Comparison of ENCODE assay signal across 1 cellular context in the genomic region with DNA sequence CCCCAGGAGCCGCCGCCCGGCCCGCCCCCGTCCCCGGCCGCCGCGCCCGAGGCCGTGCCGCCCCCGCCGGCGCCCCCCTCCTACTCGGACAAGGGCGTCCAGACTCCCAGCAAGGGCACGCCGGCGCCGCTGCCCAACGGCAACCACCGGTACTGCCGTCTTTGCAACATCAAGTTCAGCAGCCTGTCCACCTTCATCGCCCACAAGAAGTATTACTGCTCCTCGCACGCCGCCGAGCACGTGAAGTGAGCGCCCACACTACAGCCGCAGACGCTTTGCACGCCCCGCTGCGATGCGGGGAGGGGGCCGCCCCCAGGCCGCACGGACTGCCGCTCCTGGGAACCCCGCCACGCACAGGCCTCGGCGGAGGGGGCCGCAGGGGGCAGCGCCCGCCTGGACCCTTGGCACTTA.
TF ChIP-seq lines count a peak whose summit lies in the region.

No MANE protein-coding gene starts in this region.

TF ChIP-seq in GM23338, 12 proteins besides CTCF, POLR2A, EP300 and RAD21 (continued from another document):
- TF ChIP-seq EZH2 (IDR thresholded peaks at IDR 0.05; ENCODE audit: low read depth, unreplicated experiment) (no peak), CREB1 (CRISPR knock-in tag; IDR thresholded peaks at IDR 0.05; ENCODE audit: low read depth) (no peak), NANOG (IDR thresholded peaks at IDR 0.05; ENCODE audit: borderline replicate concordance) (no peak), ZNF114 (CRISPR knock-in tag; IDR thresholded peaks at IDR 0.05) (no peak), POLR2AphosphoS5 (IDR thresholded peaks at IDR 0.05; ENCODE audit: low read depth) (no peak), EZH2phosphoT487 (IDR thresholded peaks at IDR 0.05; ENCODE audit: unreplicated experiment) (no peak), ZNF331 (CRISPR knock-in tag; IDR thresholded peaks at IDR 0.05; ENCODE audit: low read depth) (no peak), JUNB (IDR thresholded peaks at IDR 0.05; ENCODE audit: unreplicated experiment) (no peak)
- TF ChIP-seq, protein P1, sequence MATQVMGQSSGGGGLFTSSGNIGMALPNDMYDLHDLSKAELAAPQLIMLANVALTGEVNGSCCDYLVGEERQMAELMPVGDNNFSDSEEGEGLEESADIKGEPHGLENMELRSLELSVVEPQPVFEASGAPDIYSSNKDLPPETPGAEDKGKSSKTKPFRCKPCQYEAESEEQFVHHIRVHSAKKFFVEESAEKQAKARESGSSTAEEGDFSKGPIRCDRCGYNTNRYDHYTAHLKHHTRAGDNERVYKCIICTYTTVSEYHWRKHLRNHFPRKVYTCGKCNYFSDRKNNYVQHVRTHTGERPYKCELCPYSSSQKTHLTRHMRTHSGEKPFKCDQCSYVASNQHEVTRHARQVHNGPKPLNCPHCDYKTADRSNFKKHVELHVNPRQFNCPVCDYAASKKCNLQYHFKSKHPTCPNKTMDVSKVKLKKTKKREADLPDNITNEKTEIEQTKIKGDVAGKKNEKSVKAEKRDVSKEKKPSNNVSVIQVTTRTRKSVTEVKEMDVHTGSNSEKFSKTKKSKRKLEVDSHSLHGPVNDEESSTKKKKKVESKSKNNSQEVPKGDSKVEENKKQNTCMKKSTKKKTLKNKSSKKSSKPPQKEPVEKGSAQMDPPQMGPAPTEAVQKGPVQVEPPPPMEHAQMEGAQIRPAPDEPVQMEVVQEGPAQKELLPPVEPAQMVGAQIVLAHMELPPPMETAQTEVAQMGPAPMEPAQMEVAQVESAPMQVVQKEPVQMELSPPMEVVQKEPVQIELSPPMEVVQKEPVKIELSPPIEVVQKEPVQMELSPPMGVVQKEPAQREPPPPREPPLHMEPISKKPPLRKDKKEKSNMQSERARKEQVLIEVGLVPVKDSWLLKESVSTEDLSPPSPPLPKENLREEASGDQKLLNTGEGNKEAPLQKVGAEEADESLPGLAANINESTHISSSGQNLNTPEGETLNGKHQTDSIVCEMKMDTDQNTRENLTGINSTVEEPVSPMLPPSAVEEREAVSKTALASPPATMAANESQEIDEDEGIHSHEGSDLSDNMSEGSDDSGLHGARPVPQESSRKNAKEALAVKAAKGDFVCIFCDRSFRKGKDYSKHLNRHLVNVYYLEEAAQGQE (IDR thresholded peaks at IDR 0.05; ENCODE audit: unreplicated experiment) = no peak
- TF ChIP-seq, protein P2, sequence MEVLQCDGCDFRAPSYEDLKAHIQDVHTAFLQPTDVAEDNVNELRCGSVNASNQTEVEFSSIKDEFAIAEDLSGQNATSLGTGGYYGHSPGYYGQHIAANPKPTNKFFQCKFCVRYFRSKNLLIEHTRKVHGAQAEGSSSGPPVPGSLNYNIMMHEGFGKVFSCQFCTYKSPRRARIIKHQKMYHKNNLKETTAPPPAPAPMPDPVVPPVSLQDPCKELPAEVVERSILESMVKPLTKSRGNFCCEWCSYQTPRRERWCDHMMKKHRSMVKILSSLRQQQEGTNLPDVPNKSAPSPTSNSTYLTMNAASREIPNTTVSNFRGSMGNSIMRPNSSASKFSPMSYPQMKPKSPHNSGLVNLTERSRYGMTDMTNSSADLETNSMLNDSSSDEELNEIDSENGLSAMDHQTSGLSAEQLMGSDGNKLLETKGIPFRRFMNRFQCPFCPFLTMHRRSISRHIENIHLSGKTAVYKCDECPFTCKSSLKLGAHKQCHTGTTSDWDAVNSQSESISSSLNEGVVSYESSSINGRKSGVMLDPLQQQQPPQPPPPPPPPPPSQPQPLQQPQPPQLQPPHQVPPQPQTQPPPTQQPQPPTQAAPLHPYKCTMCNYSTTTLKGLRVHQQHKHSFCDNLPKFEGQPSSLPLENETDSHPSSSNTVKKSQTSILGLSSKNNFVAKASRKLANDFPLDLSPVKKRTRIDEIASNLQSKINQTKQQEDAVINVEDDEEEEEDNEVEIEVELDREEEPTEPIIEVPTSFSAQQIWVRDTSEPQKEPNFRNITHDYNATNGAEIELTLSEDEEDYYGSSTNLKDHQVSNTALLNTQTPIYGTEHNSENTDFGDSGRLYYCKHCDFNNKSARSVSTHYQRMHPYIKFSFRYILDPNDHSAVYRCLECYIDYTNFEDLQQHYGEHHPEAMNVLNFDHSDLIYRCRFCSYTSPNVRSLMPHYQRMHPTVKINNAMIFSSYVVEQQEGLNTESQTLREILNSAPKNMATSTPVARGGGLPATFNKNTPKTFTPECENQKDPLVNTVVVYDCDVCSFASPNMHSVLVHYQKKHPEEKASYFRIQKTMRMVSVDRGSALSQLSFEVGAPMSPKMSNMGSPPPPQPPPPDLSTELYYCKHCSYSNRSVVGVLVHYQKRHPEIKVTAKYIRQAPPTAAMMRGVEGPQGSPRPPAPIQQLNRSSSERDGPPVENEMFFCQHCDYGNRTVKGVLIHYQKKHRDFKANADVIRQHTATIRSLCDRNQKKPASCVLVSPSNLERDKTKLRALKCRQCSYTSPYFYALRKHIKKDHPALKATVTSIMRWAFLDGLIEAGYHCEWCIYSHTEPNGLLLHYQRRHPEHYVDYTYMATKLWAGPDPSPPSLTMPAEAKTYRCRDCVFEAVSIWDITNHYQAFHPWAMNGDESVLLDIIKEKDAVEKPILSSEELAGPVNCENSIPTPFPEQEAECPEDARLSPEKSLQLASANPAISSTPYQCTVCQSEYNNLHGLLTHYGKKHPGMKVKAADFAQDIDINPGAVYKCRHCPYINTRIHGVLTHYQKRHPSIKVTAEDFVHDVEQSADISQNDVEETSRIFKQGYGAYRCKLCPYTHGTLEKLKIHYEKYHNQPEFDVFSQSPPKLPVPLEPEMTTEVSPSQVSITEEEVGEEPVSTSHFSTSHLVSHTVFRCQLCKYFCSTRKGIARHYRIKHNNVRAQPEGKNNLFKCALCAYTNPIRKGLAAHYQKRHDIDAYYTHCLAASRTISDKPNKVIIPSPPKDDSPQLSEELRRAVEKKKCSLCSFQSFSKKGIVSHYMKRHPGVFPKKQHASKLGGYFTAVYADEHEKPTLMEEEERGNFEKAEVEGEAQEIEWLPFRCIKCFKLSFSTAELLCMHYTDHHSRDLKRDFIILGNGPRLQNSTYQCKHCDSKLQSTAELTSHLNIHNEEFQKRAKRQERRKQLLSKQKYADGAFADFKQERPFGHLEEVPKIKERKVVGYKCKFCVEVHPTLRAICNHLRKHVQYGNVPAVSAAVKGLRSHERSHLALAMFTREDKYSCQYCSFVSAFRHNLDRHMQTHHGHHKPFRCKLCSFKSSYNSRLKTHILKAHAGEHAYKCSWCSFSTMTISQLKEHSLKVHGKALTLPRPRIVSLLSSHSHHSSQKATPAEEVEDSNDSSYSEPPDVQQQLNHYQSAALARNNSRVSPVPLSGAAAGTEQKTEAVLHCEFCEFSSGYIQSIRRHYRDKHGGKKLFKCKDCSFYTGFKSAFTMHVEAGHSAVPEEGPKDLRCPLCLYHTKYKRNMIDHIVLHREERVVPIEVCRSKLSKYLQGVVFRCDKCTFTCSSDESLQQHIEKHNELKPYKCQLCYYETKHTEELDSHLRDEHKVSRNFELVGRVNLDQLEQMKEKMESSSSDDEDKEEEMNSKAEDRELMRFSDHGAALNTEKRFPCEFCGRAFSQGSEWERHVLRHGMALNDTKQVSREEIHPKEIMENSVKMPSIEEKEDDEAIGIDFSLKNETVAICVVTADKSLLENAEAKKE (CRISPR knock-in tag; IDR thresholded peaks at IDR 0.05) = no peak
TF ChIP-seq in GM23338: peak in this region for 0.
